Comparison of ENCODE assay signal across 24 cellular contexts in the genomic region with DNA sequence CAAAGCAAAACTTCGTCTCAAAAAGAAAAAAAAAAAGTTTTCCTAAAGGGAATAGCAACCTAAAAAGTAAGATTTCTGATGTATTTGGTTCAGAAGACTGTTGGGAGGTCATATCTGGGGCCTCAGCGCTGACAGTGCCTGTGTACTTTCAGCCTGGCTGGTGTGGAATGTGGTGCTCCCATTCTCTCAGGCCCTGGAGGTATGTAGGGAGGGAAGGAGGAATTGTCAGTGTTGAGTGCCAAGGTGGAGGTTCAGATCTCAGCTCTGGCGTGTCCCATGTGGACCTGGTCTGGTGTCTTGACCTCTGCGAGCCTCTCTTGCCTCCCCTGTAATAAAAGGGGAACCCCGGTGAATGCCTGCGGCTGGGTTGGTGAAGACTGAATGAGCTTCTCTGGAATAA. TPM values are rescaled to one million over a fixed set of nuclear protein-coding genes. Genes with fewer than 3 reads are reported as not detected.
"Had no signal": no experiment of that assay in that cellular context is flagged by ENCODE, and none has a peak within 500 bp of the region (broad histone marks: within the 10 kb centered on the region; RNA-seq: fewer than 3 reads in every experiment).

No MANE protein-coding gene starts in this region.

- H3K27ac ChIP-seq: body of pancreas, KMS-11, Peyer's patch, RWPE1, SJCRH30 had no signal

- H3K9ac ChIP-seq: KMS-11, SK-N-SH had no signal

- H3K4me3 ChIP-seq: body of pancreas, MG63, Peyer's patch, SJCRH30 had no signal

- H3K9me3 Mint-ChIP-seq: activated B cell treated with CpG ODN at 0.5 μM for 24 hours; activated CD4-positive, alpha-beta T cell treated with anti-CD3 and anti-CD28 coated beads, Interleukin-2, amount 10 ng/mL, durations not matched to agents 24 days and 14 days; activated naive CD4-positive, alpha-beta T cell treated with anti-CD3 and anti-CD28 coated beads, Interleukin-2, amount 10 ng/mL, durations not matched to agents 7 days and 5 days; activated naive CD8-positive, alpha-beta T cell treated with anti-CD3 and anti-CD28 coated beads for 36 hours; activated T-helper 17 cell treated with anti-CD3 and anti-CD28 coated beads, Interleukin-2, amount 50 U/mL, for 72 hours had no signal

- H3K4me1 ChIP-seq: SJCRH30 had no signal

- H3K27me3 Mint-ChIP-seq: activated B cell treated with CpG ODN at 0.5 μM for 24 hours; activated CD4-positive, alpha-beta T cell treated with anti-CD3 and anti-CD28 coated beads, Interleukin-2, amount 10 ng/mL, durations not matched to agents 24 days and 14 days; activated naive CD4-positive, alpha-beta T cell treated with anti-CD3 and anti-CD28 coated beads, Interleukin-2, amount 10 ng/mL, durations not matched to agents 7 days and 5 days; activated naive CD8-positive, alpha-beta T cell treated with anti-CD3 and anti-CD28 coated beads for 36 hours; activated T-helper 17 cell treated with anti-CD3 and anti-CD28 coated beads, Interleukin-2, amount 50 U/mL, for 72 hours had no signal

- H3K36me3 Mint-ChIP-seq: activated naive CD4-positive, alpha-beta T cell treated with anti-CD3 and anti-CD28 coated beads, Interleukin-2, amount 10 ng/mL, durations not matched to agents 7 days and 5 days; activated naive CD8-positive, alpha-beta T cell treated with anti-CD3 and anti-CD28 coated beads for 36 hours had no signal

- H3K4me2 ChIP-seq: KMS-11, SK-N-SH had no signal

- DNase-seq: activated B cell treated with CpG ODN at 0.5 μM for 24 hours; activated CD4-positive, alpha-beta T cell treated with anti-CD3 and anti-CD28 coated beads for 1 hour; activated CD4-positive, alpha-beta T cell treated with anti-CD3 and anti-CD28 coated beads, Interleukin-2, amount 10 ng/mL, durations not matched to agents 24 days and 14 days; activated CD4-positive, alpha-beta T cell treated with anti-CD3 and anti-CD28 coated beads, Interleukin-2, amount 50 U/mL, for 48 hours; activated gamma-delta T cell treated with Interleukin-2 at 50 U/mL for 16 hours; activated naive CD4-positive, alpha-beta T cell treated with anti-CD3 and anti-CD28 coated beads, Interleukin-2, amount 10 ng/mL, durations not matched to agents 7 days and 5 days; activated naive CD8-positive, alpha-beta T cell treated with anti-CD3 and anti-CD28 coated beads for 36 hours; activated T-cell treated with anti-CD3 and anti-CD28 coated beads for 4 hours; activated T-cell treated with anti-CD3 and anti-CD28 coated beads, Interleukin-2, amount 50 U/mL, for 48 hours; aorta; body of pancreas; MG63; NCI-H1092 treated with DMSO at 0.1 percent for 48 hours; NCI-H1436; NCI-H187; NCI-H2081; Peyer's patch; Right ventricle myocardium superior; SW 1271 had no signal

- H3K27ac Mint-ChIP-seq: activated B cell treated with CpG ODN at 0.5 μM for 24 hours; activated CD4-positive, alpha-beta T cell treated with anti-CD3 and anti-CD28 coated beads, Interleukin-2, amount 10 ng/mL, durations not matched to agents 24 days and 14 days; activated naive CD4-positive, alpha-beta T cell treated with anti-CD3 and anti-CD28 coated beads, Interleukin-2, amount 10 ng/mL, durations not matched to agents 7 days and 5 days; activated naive CD8-positive, alpha-beta T cell treated with anti-CD3 and anti-CD28 coated beads for 36 hours; activated T-helper 17 cell treated with anti-CD3 and anti-CD28 coated beads, Interleukin-2, amount 50 U/mL, for 72 hours had no signal

- H3K4me3 Mint-ChIP-seq: activated B cell treated with CpG ODN at 0.5 μM for 24 hours; activated CD4-positive, alpha-beta T cell treated with anti-CD3 and anti-CD28 coated beads, Interleukin-2, amount 10 ng/mL, durations not matched to agents 24 days and 14 days; activated naive CD4-positive, alpha-beta T cell treated with anti-CD3 and anti-CD28 coated beads, Interleukin-2, amount 10 ng/mL, durations not matched to agents 7 days and 5 days; activated naive CD8-positive, alpha-beta T cell treated with anti-CD3 and anti-CD28 coated beads for 36 hours; activated T-helper 17 cell treated with anti-CD3 and anti-CD28 coated beads, Interleukin-2, amount 50 U/mL, for 72 hours had no signal

- ATAC-seq: body of pancreas had no signal

- H3K27me3 ChIP-seq: body of pancreas, MG63, Peyer's patch, SJCRH30 had no signal

- H3K9me3 ChIP-seq: body of pancreas, MG63, Peyer's patch, SJCRH30, SK-N-SH had no signal

- H3K9me2 ChIP-seq: SK-N-SH had no signal

- H3K4me1 Mint-ChIP-seq: activated CD4-positive, alpha-beta T cell treated with anti-CD3 and anti-CD28 coated beads, Interleukin-2, amount 10 ng/mL, durations not matched to agents 24 days and 14 days; activated naive CD4-positive, alpha-beta T cell treated with anti-CD3 and anti-CD28 coated beads, Interleukin-2, amount 10 ng/mL, durations not matched to agents 7 days and 5 days; activated T-helper 17 cell treated with anti-CD3 and anti-CD28 coated beads, Interleukin-2, amount 50 U/mL, for 72 hours had no signal

RNA-seq across cellular contexts. Expression of gene ARHGAP8, which starts 28.0 kb away (rescaled TPM):
- total RNA-seq: Right ventricle myocardium superior had no signal
- polyA plus RNA-seq: aorta had no signal
